ENCODE assay signal across 17 cellular contexts in genomic region chr13:88031980-88032562, GRCh38.
DNase-seq lines count a peak whose midpoint lies in the region; ATAC-seq and TF ChIP-seq lines count a peak whose summit lies in the region.
"Had no signal": no experiment of that assay in that cellular context is flagged by ENCODE, and none has a peak within 500 bp of the region (broad histone marks: within the 10 kb centered on the region; RNA-seq: fewer than 3 reads in every experiment).

No MANE protein-coding gene starts in this region.

- no peak for ATAC-seq in GM18858 (IDR thresholded peaks at IDR 0.05; ENCODE audit: unreplicated experiment)
- no peak for ATAC-seq in GM21360 (IDR thresholded peaks at IDR 0.05; ENCODE audit: unreplicated experiment)
- ATAC-seq: gastroesophageal sphincter, sciatic nerve, upper lobe of right lung had no signal

- DNase-seq in ELR (ENCODE audit: low read depth) (peak; percentile 82), MV-4-11 (lab: John Stamatoyannopoulos, UW) (peak; percentile 18), choroid plexus epithelial cell (ENCODE audit: low read depth) (peak; percentile 34), kidney tubule cell (ENCODE audit: low spot score) (peak; percentile 70), iPS-NIHi7 (ENCODE audit: extremely low spot score) (no peak)
- no peak for DNase-seq in stimulated activated CD4-positive, alpha-beta T cell treated with anti-CD3 and anti-CD28 coated beads, Interleukin-1b, Interleukin-23, amount 100 ng/mL, for 48 hours
- DNase-seq: activated CD4-positive, alpha-beta T cell treated with anti-CD3 and anti-CD28 coated beads, Interleukin-2, amount 10 ng/mL, durations not matched to agents 24 days and 14 days; activated CD8-positive, alpha-beta memory T cell treated with anti-CD3 and anti-CD28 coated beads, Interleukin-2, amount 50 U/mL, for 48 hours; activated gamma-delta T cell; Kasumi-1; NCI-H1694; NCI-H446; upper lobe of right lung had no signal

- no peak for TF ChIP-seq CTCF in choroid plexus epithelial cell (conservative IDR thresholded peaks at IDR 0.05; ENCODE audit: low read depth, low read length)

- no peak overlapping the region for H3K4me3 ChIP-seq in choroid plexus epithelial cell (ENCODE audit: low read depth, low read length)
- H3K4me3 ChIP-seq: gastroesophageal sphincter, upper lobe of right lung had no signal

Comparison
In these comparisons a context has a peak if more than half of its experiments do, and no peak if none do; other contexts are left out.
1. DNase-seq: peak in ELR (single experiment), MV-4-11 (single experiment), choroid plexus epithelial cell (single experiment) and kidney tubule cell (single experiment); none in iPS-NIHi7 (single experiment) and stimulated activated CD4-positive, alpha-beta T cell treated with anti-CD3 and anti-CD28 coated beads, Interleukin-1b, Interleukin-23, amount 100 ng/mL, for 48 hours (single experiment).